ENCODE assay signal across 14 cellular contexts in genomic region chr1:154959448-154959825, GRCh38. TPM values are rescaled to one million over a fixed set of nuclear protein-coding genes. Genes with fewer than 3 reads are reported as not detected.
A peak's percentile ranks its signal among the peaks of the same experiment; 100 is the strongest.
DNase-seq lines count a peak whose midpoint lies in the region; ATAC-seq and TF ChIP-seq lines count a peak whose summit lies in the region.
"Had no signal": no experiment of that assay in that cellular context is flagged by ENCODE, and none has a peak within 500 bp of the region (broad histone marks: within the 10 kb centered on the region; RNA-seq: fewer than 3 reads in every experiment).

No MANE protein-coding gene starts in this region.

- TF ChIP-seq CTCF in CD4-positive, alpha-beta T cell (IDR thresholded peaks at IDR 0.05), result no peak

- peaks cover 51% of the 10 kb centered on the region for H3K36me3 Mint-ChIP-seq in CD4-positive, alpha-beta T cell (ENCODE audit: low read depth)
- peaks cover 45% of the 10 kb centered on the region for H3K36me3 Mint-ChIP-seq in activated T-helper 2 cell treated with anti-CD3 and anti-CD28 coated beads, Interferon-gamma antibody, Interleukin-2, Interleukin-4, amounts not matched to agents 10 μg/mL and 5 μg/mL and 100 μg/mL, durations not matched to agents 14 hours and 24 hours and 36 hours (ENCODE audit: low read depth)
- H3K36me3 Mint-ChIP-seq in naive thymus-derived CD4-positive, alpha-beta T cell, result peaks cover 0 to 16% (median 3%) of the 10 kb centered on the region in 5 donors

- H3K4me3 ChIP-seq in BLaER1, result no peak overlapping the region
- no peak overlapping the region for H3K4me3 ChIP-seq in naive thymus-derived CD4-positive, alpha-beta T cell (ENCODE audit: low read length)
- H3K4me3 ChIP-seq: coronary artery, prostate gland had no signal

- peaks cover 39% of the 10 kb centered on the region for H3K4me1 Mint-ChIP-seq in CD4-positive, alpha-beta T cell (ENCODE audit: low read depth)
- H3K4me1 Mint-ChIP-seq in activated T-helper 2 cell treated with anti-CD3 and anti-CD28 coated beads, Interferon-gamma antibody, Interleukin-2, Interleukin-4, amounts not matched to agents 10 μg/mL and 5 μg/mL and 100 μg/mL, durations not matched to agents 14 hours and 24 hours and 36 hours (ENCODE audit: low read depth), result peaks cover 44% of the 10 kb centered on the region
- peaks cover 32 to 74% (median 64%) of the 10 kb centered on the region in 7 donors for H3K4me1 Mint-ChIP-seq in naive thymus-derived CD4-positive, alpha-beta T cell

- DNase-seq in CD4-positive, alpha-beta T cell, result no peak
- DNase-seq in activated T-helper 2 cell treated with anti-CD3 and anti-CD28 coated beads, Interferon-gamma antibody, Interleukin-2, Interleukin-4, amounts not matched to agents 10 μg/mL and 5 μg/mL and 100 μg/mL, durations not matched to agents 14 hours and 24 hours and 36 hours (ENCODE audit: low spot score), result no peak
- DNase-seq in naive thymus-derived CD4-positive, alpha-beta T cell, result no peak
- no peak for DNase-seq in middle frontal gyrus (ENCODE audit: extremely low spot score, low spot score)
- no peak for DNase-seq in NCI-H345 (lab: John Stamatoyannopoulos, UW)
- DNase-seq in Kasumi-1 (lab: John Stamatoyannopoulos, UW), result no peak
- no peak for DNase-seq in midbrain (lab: John Stamatoyannopoulos, UW)
- DNase-seq: COR-L47, islet precursor cell, MV-4-11, substantia nigra had no signal

- H3K4me1 ChIP-seq in BLaER1, result peaks cover 73% of the 10 kb centered on the region
- H3K4me1 ChIP-seq in naive thymus-derived CD4-positive, alpha-beta T cell (ENCODE audit: control insufficient read depth in 2 of 2, insufficient read depth in 2 of 2, low read length in 2 of 2), result peaks cover 29 to 34% of the 10 kb centered on the region in 2 donors

- peak overlapping the region; percentile 38 for H3K4me3 Mint-ChIP-seq in CD4-positive, alpha-beta T cell
- peak overlapping the region; percentile 56 for H3K4me3 Mint-ChIP-seq in activated T-helper 2 cell treated with anti-CD3 and anti-CD28 coated beads, Interferon-gamma antibody, Interleukin-2, Interleukin-4, amounts not matched to agents 10 μg/mL and 5 μg/mL and 100 μg/mL, durations not matched to agents 14 hours and 24 hours and 36 hours (ENCODE audit: low read depth)
- peak overlapping the region in 7 of 10 donors; percentile 35 to 93 (median 75) for H3K4me3 Mint-ChIP-seq in naive thymus-derived CD4-positive, alpha-beta T cell

- H3K27me3 Mint-ChIP-seq in CD4-positive, alpha-beta T cell, result no peaks in the 10 kb centered on the region
- H3K27me3 Mint-ChIP-seq in activated T-helper 2 cell treated with anti-CD3 and anti-CD28 coated beads, Interferon-gamma antibody, Interleukin-2, Interleukin-4, amounts not matched to agents 10 μg/mL and 5 μg/mL and 100 μg/mL, durations not matched to agents 14 hours and 24 hours and 36 hours (ENCODE audit: low read depth), result no peaks in the 10 kb centered on the region
- no peaks in the 10 kb centered on the region for H3K27me3 Mint-ChIP-seq in naive thymus-derived CD4-positive, alpha-beta T cell

- H4K20me1 ChIP-seq in BLaER1, result peaks cover 15% of the 10 kb centered on the region; the same call in 1 of the 2 replicates

- H3K27ac ChIP-seq in BLaER1, result 0 out of 2 replicates have a peak overlapping the region, but pooled peaks have one; percentile 32
- H3K27ac ChIP-seq in CD4-positive, alpha-beta T cell (ENCODE audit: low read depth, low read length), result peak overlapping the region; percentile 7
- H3K27ac ChIP-seq in naive thymus-derived CD4-positive, alpha-beta T cell (ENCODE audit: low read depth, low read length), result peak overlapping the region; percentile 15
- H3K27ac ChIP-seq: prostate gland had no signal

- CTCF ChIA-PET in CD4-positive, alpha-beta T cell (lab: Charles Lee), result interaction anchor here (0.8 to 3.9 kb wide), 2 partner anchors 39 to 58 kb away, joined by 3 to 47 read pairs; no protein-coding TSS in a partner anchor
- CTCF ChIA-PET in naive thymus-derived CD4-positive, alpha-beta T cell (lab: Charles Lee), result interaction anchor here (0.7 kb wide), 1 partner anchor 399 kb away, joined by 5 read pairs; no protein-coding TSS in a partner anchor

- peak overlapping the region; percentile 39 for H3K4me2 ChIP-seq in BLaER1

- no peaks in the 10 kb centered on the region for H3K9me3 ChIP-seq in BLaER1
- H3K9me3 ChIP-seq in CD4-positive, alpha-beta T cell (ENCODE audit: control insufficient read depth, low read length), result no peaks in the 10 kb centered on the region
- H3K9me3 ChIP-seq in naive thymus-derived CD4-positive, alpha-beta T cell (ENCODE audit: control insufficient read depth in 2 of 3, low read length in 3 of 3), result no peaks in the 10 kb centered on the region
- H3K9me3 ChIP-seq: prostate gland had no signal

- H3K9ac ChIP-seq in BLaER1, result no peak overlapping the region

- no peaks in the 10 kb centered on the region for H3K27me3 ChIP-seq in BLaER1
- no peaks in the 10 kb centered on the region for H3K27me3 ChIP-seq in CD4-positive, alpha-beta T cell (ENCODE audit: control insufficient read depth, insufficient read depth, low read length)
- H3K27me3 ChIP-seq in naive thymus-derived CD4-positive, alpha-beta T cell (ENCODE audit: control insufficient read depth in 2 of 2, insufficient read depth in 2 of 2, low read length in 2 of 2), result no peaks in the 10 kb centered on the region

- H3K36me3 ChIP-seq in BLaER1, result peaks cover 41% of the 10 kb centered on the region
- H3K36me3 ChIP-seq in naive thymus-derived CD4-positive, alpha-beta T cell (ENCODE audit: control insufficient read depth in 2 of 3, insufficient read depth in 3 of 3, low read length in 3 of 3), result peaks cover 0 to 42% (median 6%) of the 10 kb centered on the region in 3 experiments
- H3K36me3 ChIP-seq: prostate gland had no signal

- POLR2A ChIA-PET in CD4-positive, alpha-beta T cell (lab: Charles Lee), result interaction anchor here (0.7 to 2.9 kb wide), 3 partner anchors 16 to 57 kb away, joined by 3 to 22 read pairs (median 3); no protein-coding TSS in a partner anchor
- POLR2A ChIA-PET in naive thymus-derived CD4-positive, alpha-beta T cell (lab: Charles Lee), result interaction anchor here (1.3 to 13.7 kb wide), 3 partner anchors 15 to 23 kb away, joined by 6 to 160 read pairs (median 11); partner anchors contain the start of genes CKS1B, FLAD1 and SHC1

- no peak for ATAC-seq in CD4-positive, alpha-beta T cell (ENCODE audit: poor library complexity)
- ATAC-seq in naive thymus-derived CD4-positive, alpha-beta T cell, result no peak

- intact Hi-C loops in CD4-positive, alpha-beta T cell (cut with DNase I, micrococcal nuclease), result loop anchor here in 1 of 2 experiments (10.0 kb wide), 1 partner anchor 125 kb away; no protein-coding TSS in a partner anchor
- intact Hi-C loops in activated T-helper 2 cell treated with anti-CD3 and anti-CD28 coated beads, Interferon-gamma antibody, Interleukin-2, Interleukin-4, amounts not matched to agents 10 μg/mL and 5 μg/mL and 100 μg/mL, durations not matched to agents 14 hours and 24 hours and 36 hours (cut with micrococcal nuclease), result loop anchor here (5.0 to 10.0 kb wide), 3 partner anchors 45 to 635 kb away; partner anchors contain the start of genes AQP10, ATP8B2, UBE2Q1 and ZBTB7B
- intact Hi-C loops in naive thymus-derived CD4-positive, alpha-beta T cell (cut with micrococcal nuclease), result loop anchor here (5.0 to 10.0 kb wide), 5 partner anchors 103 to 995 kb away; partner anchors contain the start of genes ADAR (in 1 of the 2), CREB3L4 (in 1 of the 2), EFNA4 (in 1 of the 2) and IL6R (in 1 of the 2)

- H3K27ac Mint-ChIP-seq in CD4-positive, alpha-beta T cell, result peak overlapping the region; percentile 98
- no peak overlapping the region for H3K27ac Mint-ChIP-seq in activated T-helper 2 cell treated with anti-CD3 and anti-CD28 coated beads, Interferon-gamma antibody, Interleukin-2, Interleukin-4, amounts not matched to agents 10 μg/mL and 5 μg/mL and 100 μg/mL, durations not matched to agents 14 hours and 24 hours and 36 hours
- H3K27ac Mint-ChIP-seq in naive thymus-derived CD4-positive, alpha-beta T cell, result peak overlapping the region in 7 of 9 donors; percentile 43 to 89 (median 77)

- no peaks in the 10 kb centered on the region for H3K9me3 Mint-ChIP-seq in CD4-positive, alpha-beta T cell
- H3K9me3 Mint-ChIP-seq in activated T-helper 2 cell treated with anti-CD3 and anti-CD28 coated beads, Interferon-gamma antibody, Interleukin-2, Interleukin-4, amounts not matched to agents 10 μg/mL and 5 μg/mL and 100 μg/mL, durations not matched to agents 14 hours and 24 hours and 36 hours, result no peaks in the 10 kb centered on the region
- peaks cover 0 to 4% (median 0%) of the 10 kb centered on the region in 11 donors for H3K9me3 Mint-ChIP-seq in naive thymus-derived CD4-positive, alpha-beta T cell

RNA-seq across cellular contexts. Expression of gene PYGO2, which starts 2.1 kb away (rescaled TPM):
- 10 to 100 TPM; 30.3 to 32.8 TPM for total RNA-seq in CD4-positive, alpha-beta T cell
- 30.4 and 30.6 TPM in 2 replicates for total RNA-seq in activated T-helper 2 cell treated with anti-CD3 and anti-CD28 coated beads, Interferon-gamma antibody, Interleukin-2, Interleukin-4, amounts not matched to agents 10 μg/mL and 5 μg/mL and 100 μg/mL, durations not matched to agents 14 hours and 24 hours and 36 hours
- total RNA-seq in naive thymus-derived CD4-positive, alpha-beta T cell, result 10 to 100 TPM; 33.0 to 69.5 (median 46.2) TPM
- polyA plus RNA-seq in naive thymus-derived CD4-positive, alpha-beta T cell, result 10 to 100 TPM; 33.0 to 64.0 TPM

RNA-seq across cellular contexts. Expression of gene PBXIP1, which starts 3.5 kb away (rescaled TPM):
- 100 to 1,000 TPM; 434 to 440 TPM for total RNA-seq in CD4-positive, alpha-beta T cell
- total RNA-seq in activated T-helper 2 cell treated with anti-CD3 and anti-CD28 coated beads, Interferon-gamma antibody, Interleukin-2, Interleukin-4, amounts not matched to agents 10 μg/mL and 5 μg/mL and 100 μg/mL, durations not matched to agents 14 hours and 24 hours and 36 hours, result 23.6 and 25.3 TPM in 2 replicates
- total RNA-seq in naive thymus-derived CD4-positive, alpha-beta T cell, result 100 to 1,000 TPM; 107 to 390 (median 383) TPM
- 100 to 1,000 TPM; 234 to 318 TPM for polyA plus RNA-seq in naive thymus-derived CD4-positive, alpha-beta T cell

RNA-seq across cellular contexts. Expression of gene SHC1, which starts 11.1 kb away (rescaled TPM):
- 10 to 100 TPM; 59.9 to 60.0 TPM for total RNA-seq in CD4-positive, alpha-beta T cell
- total RNA-seq in activated T-helper 2 cell treated with anti-CD3 and anti-CD28 coated beads, Interferon-gamma antibody, Interleukin-2, Interleukin-4, amounts not matched to agents 10 μg/mL and 5 μg/mL and 100 μg/mL, durations not matched to agents 14 hours and 24 hours and 36 hours, result 55.4 and 56.1 TPM in 2 replicates
- 10 to 100 TPM; 71.0 to 76.9 (median 73.7) TPM for total RNA-seq in naive thymus-derived CD4-positive, alpha-beta T cell
- 10 to 100 TPM; 29.6 to 38.3 TPM for polyA plus RNA-seq in naive thymus-derived CD4-positive, alpha-beta T cell

RNA-seq across cellular contexts. Expression of gene CKS1B, which starts 15.0 kb away (rescaled TPM):
- total RNA-seq in CD4-positive, alpha-beta T cell, result 1 to 10 TPM; 1.4 to 3.9 TPM
- 169 and 178 TPM in 2 replicates for total RNA-seq in activated T-helper 2 cell treated with anti-CD3 and anti-CD28 coated beads, Interferon-gamma antibody, Interleukin-2, Interleukin-4, amounts not matched to agents 10 μg/mL and 5 μg/mL and 100 μg/mL, durations not matched to agents 14 hours and 24 hours and 36 hours
- total RNA-seq in naive thymus-derived CD4-positive, alpha-beta T cell, result 100 to 1,000 TPM in 1 of 5 experiments, 10 to 100 TPM in 3, 1 to 10 TPM in 1; 8.4 to 105 (median 10.2) TPM
- 10 to 100 TPM; 37.1 to 55.2 TPM for polyA plus RNA-seq in naive thymus-derived CD4-positive, alpha-beta T cell

RNA-seq across cellular contexts. Expression of gene PMVK, which starts 22.9 kb away (rescaled TPM):
- total RNA-seq in CD4-positive, alpha-beta T cell, result 1 to 10 TPM; 6.6 to 7.4 TPM
- 44.7 and 44.8 TPM in 2 replicates for total RNA-seq in activated T-helper 2 cell treated with anti-CD3 and anti-CD28 coated beads, Interferon-gamma antibody, Interleukin-2, Interleukin-4, amounts not matched to agents 10 μg/mL and 5 μg/mL and 100 μg/mL, durations not matched to agents 14 hours and 24 hours and 36 hours
- total RNA-seq in naive thymus-derived CD4-positive, alpha-beta T cell, result 10 to 100 TPM; 11.3 to 35.1 (median 12.6) TPM
- 10 to 100 TPM; 38.7 to 41.4 TPM for polyA plus RNA-seq in naive thymus-derived CD4-positive, alpha-beta T cell
